Comparison of ENCODE assay signal across 3 cellular contexts in the genomic region with DNA sequence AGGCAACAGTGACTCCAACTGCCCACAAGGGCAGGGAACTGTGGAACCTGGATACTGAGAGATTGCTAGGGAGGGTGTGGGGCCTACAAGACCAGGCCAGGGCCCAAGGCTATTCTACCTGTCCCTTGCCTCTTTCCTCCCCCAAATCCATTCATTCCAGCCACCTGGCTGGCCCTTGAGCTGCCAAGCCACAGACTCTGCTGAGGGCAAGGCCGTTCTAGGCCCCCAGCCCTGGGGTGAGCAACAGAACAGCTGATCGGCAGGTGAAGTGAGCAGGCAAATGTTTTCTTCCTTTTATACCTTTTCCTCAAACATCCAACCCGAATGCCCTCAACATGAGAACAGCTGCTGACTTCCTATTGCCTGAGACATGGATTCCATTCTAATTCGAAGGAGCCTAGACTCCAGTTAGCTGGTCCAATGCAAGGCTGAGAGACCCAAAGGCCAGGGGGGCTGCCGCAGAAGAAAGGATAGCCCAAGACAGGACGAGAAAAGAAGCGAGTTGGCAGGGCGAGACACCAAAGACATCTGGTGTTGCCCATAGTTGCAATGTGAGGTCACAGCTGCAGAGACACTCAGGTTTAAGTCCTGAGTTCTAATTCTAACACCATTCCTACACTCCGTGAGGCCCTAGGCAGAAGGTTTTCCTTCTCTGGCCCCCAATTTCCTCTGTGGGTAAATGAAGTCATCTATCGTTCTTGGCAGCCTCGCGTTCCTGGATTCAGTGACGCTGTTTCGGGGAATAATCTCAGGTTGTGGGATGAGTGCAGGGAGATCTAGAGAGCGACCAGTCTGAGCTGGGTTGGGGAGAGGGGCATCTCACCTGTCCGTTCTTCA.
TF ChIP-seq lines count a peak whose summit lies in the region.

No MANE protein-coding gene starts in this region.

TF ChIP-seq in SK-N-SH, 30 proteins besides CTCF, POLR2A, EP300 and RAD21:
- TF ChIP-seq MXI1 (IDR thresholded peaks at IDR 0.05; ENCODE audit: low read depth, low read length) (no peak), TEAD4 (IDR thresholded peaks at IDR 0.05; ENCODE audit: borderline replicate concordance, insufficient read depth) (no peak), ELF1 (IDR thresholded peaks at IDR 0.05) (no peak), GATA2 (CRISPR knock-in tag; IDR thresholded peaks at IDR 0.05) (no peak), RCOR1 (IDR thresholded peaks at IDR 0.05; ENCODE audit: low read length) (no peak), POLR2AphosphoS5 (IDR thresholded peaks at IDR 0.05; ENCODE audit: low read depth, low read length) (no peak), RFX5 (IDR thresholded peaks at IDR 0.05; ENCODE audit: low read length) (no peak), FOSL2 (IDR thresholded peaks at IDR 0.05; ENCODE audit: borderline replicate concordance, low read depth) (no peak), JUND (IDR thresholded peaks at IDR 0.05) (no peak), RXRA (IDR thresholded peaks at IDR 0.05; ENCODE audit: borderline replicate concordance, low read depth) (no peak), SIN3A (IDR thresholded peaks at IDR 0.05; ENCODE audit: borderline replicate concordance, low read depth, low read length) (no peak), CHD2 (IDR thresholded peaks at IDR 0.05; ENCODE audit: low read length, partially characterized antibody) (no peak), FOXM1 (IDR thresholded peaks at IDR 0.05; ENCODE audit: low read depth) (no peak), TAF1 (IDR thresholded peaks at IDR 0.05; ENCODE audit: borderline replicate concordance, low read depth, low read length) (no peak)
- TF ChIP-seq, protein P1, sequence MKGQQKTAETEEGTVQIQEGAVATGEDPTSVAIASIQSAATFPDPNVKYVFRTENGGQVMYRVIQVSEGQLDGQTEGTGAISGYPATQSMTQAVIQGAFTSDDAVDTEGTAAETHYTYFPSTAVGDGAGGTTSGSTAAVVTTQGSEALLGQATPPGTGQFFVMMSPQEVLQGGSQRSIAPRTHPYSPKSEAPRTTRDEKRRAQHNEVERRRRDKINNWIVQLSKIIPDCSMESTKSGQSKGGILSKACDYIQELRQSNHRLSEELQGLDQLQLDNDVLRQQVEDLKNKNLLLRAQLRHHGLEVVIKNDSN (IDR thresholded peaks at IDR 0.05; ENCODE audit: borderline replicate concordance, low read depth), result no peak
- TF ChIP-seq, protein P2, sequence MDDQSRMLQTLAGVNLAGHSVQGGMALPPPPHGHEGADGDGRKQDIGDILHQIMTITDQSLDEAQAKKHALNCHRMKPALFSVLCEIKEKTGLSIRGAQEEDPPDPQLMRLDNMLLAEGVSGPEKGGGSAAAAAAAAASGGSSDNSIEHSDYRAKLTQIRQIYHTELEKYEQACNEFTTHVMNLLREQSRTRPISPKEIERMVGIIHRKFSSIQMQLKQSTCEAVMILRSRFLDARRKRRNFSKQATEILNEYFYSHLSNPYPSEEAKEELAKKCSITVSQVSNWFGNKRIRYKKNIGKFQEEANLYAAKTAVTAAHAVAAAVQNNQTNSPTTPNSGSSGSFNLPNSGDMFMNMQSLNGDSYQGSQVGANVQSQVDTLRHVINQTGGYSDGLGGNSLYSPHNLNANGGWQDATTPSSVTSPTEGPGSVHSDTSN (IDR thresholded peaks at IDR 0.05), result no peak

TF ChIP-seq in SK-N-SH treated with all-trans-retinoic acid at 6 μM for 48 hours, 23 proteins besides CTCF, POLR2A, EP300 and RAD21:
- TF ChIP-seq ZNF565 (CRISPR knock-in tag; conservative IDR thresholded peaks at IDR 0.05; ENCODE audit: low read depth) (no peak), TCF4 (CRISPR knock-in tag; IDR thresholded peaks at IDR 0.05; ENCODE audit: borderline replicate concordance) (no peak), TOX (CRISPR knock-in tag; IDR thresholded peaks at IDR 0.05; ENCODE audit: borderline replicate concordance) (no peak), ZNF70 (CRISPR knock-in tag; IDR thresholded peaks at IDR 0.05) (no peak), PPARA (CRISPR knock-in tag; IDR thresholded peaks at IDR 0.05; ENCODE audit: borderline replicate concordance) (no peak), RARB (CRISPR knock-in tag; IDR thresholded peaks at IDR 0.05) (no peak), BACH2 (CRISPR knock-in tag; IDR thresholded peaks at IDR 0.05; ENCODE audit: borderline replicate concordance) (no peak), ZFP3 (CRISPR knock-in tag; IDR thresholded peaks at IDR 0.05) (no peak), ARNTL (CRISPR knock-in tag; IDR thresholded peaks at IDR 0.05; ENCODE audit: borderline replicate concordance, low read depth) (no peak), CSDC2 (CRISPR knock-in tag; IDR thresholded peaks at IDR 0.05) (no peak), ZNF8 (CRISPR knock-in tag; IDR thresholded peaks at IDR 0.05) (no peak), GLIS3 (CRISPR knock-in tag; IDR thresholded peaks at IDR 0.05) (no peak), ESRRG (CRISPR knock-in tag; IDR thresholded peaks at IDR 0.05) (no peak), ISL1 (CRISPR knock-in tag; IDR thresholded peaks at IDR 0.05) (no peak)
- TF ChIP-seq, protein P3, sequence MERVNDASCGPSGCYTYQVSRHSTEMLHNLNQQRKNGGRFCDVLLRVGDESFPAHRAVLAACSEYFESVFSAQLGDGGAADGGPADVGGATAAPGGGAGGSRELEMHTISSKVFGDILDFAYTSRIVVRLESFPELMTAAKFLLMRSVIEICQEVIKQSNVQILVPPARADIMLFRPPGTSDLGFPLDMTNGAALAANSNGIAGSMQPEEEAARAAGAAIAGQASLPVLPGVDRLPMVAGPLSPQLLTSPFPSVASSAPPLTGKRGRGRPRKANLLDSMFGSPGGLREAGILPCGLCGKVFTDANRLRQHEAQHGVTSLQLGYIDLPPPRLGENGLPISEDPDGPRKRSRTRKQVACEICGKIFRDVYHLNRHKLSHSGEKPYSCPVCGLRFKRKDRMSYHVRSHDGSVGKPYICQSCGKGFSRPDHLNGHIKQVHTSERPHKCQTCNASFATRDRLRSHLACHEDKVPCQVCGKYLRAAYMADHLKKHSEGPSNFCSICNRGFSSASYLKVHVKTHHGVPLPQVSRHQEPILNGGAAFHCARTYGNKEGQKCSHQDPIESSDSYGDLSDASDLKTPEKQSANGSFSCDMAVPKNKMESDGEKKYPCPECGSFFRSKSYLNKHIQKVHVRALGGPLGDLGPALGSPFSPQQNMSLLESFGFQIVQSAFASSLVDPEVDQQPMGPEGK (CRISPR knock-in tag; IDR thresholded peaks at IDR 0.05; ENCODE audit: borderline replicate concordance), result no peak
- TF ChIP-seq, protein P4, sequence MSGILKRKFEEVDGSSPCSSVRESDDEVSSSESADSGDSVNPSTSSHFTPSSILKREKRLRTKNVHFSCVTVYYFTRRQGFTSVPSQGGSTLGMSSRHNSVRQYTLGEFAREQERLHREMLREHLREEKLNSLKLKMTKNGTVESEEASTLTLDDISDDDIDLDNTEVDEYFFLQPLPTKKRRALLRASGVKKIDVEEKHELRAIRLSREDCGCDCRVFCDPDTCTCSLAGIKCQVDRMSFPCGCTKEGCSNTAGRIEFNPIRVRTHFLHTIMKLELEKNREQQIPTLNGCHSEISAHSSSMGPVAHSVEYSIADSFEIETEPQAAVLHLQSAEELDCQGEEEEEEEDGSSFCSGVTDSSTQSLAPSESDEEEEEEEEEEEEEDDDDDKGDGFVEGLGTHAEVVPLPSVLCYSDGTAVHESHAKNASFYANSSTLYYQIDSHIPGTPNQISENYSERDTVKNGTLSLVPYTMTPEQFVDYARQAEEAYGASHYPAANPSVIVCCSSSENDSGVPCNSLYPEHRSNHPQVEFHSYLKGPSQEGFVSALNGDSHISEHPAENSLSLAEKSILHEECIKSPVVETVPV (CRISPR knock-in tag; IDR thresholded peaks at IDR 0.05), result no peak

TF ChIP-seq in IMR-90, 13 proteins besides CTCF, POLR2A, EP300 and RAD21:
- TF ChIP-seq MAZ (IDR thresholded peaks at IDR 0.05; ENCODE audit: borderline replicate concordance, low read depth, low read length) (no peak), CEBPB (IDR thresholded peaks at IDR 0.05; ENCODE audit: low read depth, low read length) (no peak), NFE2L2 (IDR thresholded peaks at IDR 0.05; ENCODE audit: low read depth, low read length) (no peak), SMC3 (IDR thresholded peaks at IDR 0.05; ENCODE audit: low read depth, low read length) (no peak), MXI1 (IDR thresholded peaks at IDR 0.05; ENCODE audit: borderline replicate concordance, low read depth, low read length) (no peak), CHD1 (IDR thresholded peaks at IDR 0.05; ENCODE audit: low read depth, low read length) (no peak), RCOR1 (IDR thresholded peaks at IDR 0.05; ENCODE audit: insufficient replicate concordance, low read length) (no peak), BHLHE40 (IDR thresholded peaks at IDR 0.05; ENCODE audit: low read depth, low read length) (no peak), RFX5 (IDR thresholded peaks at IDR 0.05; ENCODE audit: low read depth, low read length) (no peak), FOS (IDR thresholded peaks at IDR 0.05; ENCODE audit: low read depth, low read length) (no peak), MAFK (IDR thresholded peaks at IDR 0.05; ENCODE audit: low read depth, low read length) (no peak)
- TF ChIP-seq, protein P5, sequence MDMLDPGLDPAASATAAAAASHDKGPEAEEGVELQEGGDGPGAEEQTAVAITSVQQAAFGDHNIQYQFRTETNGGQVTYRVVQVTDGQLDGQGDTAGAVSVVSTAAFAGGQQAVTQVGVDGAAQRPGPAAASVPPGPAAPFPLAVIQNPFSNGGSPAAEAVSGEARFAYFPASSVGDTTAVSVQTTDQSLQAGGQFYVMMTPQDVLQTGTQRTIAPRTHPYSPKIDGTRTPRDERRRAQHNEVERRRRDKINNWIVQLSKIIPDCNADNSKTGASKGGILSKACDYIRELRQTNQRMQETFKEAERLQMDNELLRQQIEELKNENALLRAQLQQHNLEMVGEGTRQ (IDR thresholded peaks at IDR 0.05; ENCODE audit: low read depth, low read length), result no peak
- TF ChIP-seq, protein P6, sequence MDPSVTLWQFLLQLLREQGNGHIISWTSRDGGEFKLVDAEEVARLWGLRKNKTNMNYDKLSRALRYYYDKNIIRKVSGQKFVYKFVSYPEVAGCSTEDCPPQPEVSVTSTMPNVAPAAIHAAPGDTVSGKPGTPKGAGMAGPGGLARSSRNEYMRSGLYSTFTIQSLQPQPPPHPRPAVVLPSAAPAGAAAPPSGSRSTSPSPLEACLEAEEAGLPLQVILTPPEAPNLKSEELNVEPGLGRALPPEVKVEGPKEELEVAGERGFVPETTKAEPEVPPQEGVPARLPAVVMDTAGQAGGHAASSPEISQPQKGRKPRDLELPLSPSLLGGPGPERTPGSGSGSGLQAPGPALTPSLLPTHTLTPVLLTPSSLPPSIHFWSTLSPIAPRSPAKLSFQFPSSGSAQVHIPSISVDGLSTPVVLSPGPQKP (IDR thresholded peaks at IDR 0.05; ENCODE audit: borderline replicate concordance, low read depth, low read length), result no peak
